In genomic region chr14:100629098-100629497, GRCh38 we compare ENCODE assay signal across 25 cellular contexts. TPM values are rescaled to one million over a fixed set of nuclear protein-coding genes. Genes with fewer than 3 reads are reported as not detected.
DNase-seq lines count a peak whose midpoint lies in the region; ATAC-seq and TF ChIP-seq lines count a peak whose summit lies in the region.
"Had no signal": no experiment of that assay in that cellular context is flagged by ENCODE, and none has a peak within 500 bp of the region (broad histone marks: within the 10 kb centered on the region; RNA-seq: fewer than 3 reads in every experiment).

No MANE protein-coding gene starts in this region.

- no peaks in the 10 kb centered on the region for H3K23me2 ChIP-seq in H9 (ENCODE audit: insufficient read length, low read depth, low read length, poor library complexity, severe bottlenecking)

- H3K4ac ChIP-seq in H9 (ENCODE audit: low read depth, low read length): no peak overlapping the region

- intact Hi-C loops in Right ventricle myocardium superior (cut with DNase I): no loop called here
- intact Hi-C loops in Right ventricle myocardium inferior (cut with DNase I): no loop called here

- H3K9me3 ChIP-seq in neural progenitor cell (ENCODE audit: low read depth): no peaks in the 10 kb centered on the region
- no peaks in the 10 kb centered on the region for H3K9me3 ChIP-seq in H9 (ENCODE audit: control insufficient read depth, low read depth, low read length)
- H3K9me3 ChIP-seq: SK-N-SH had no signal

- H3F3A ChIP-seq in neural progenitor cell (ENCODE audit: low read depth): no peaks in the 10 kb centered on the region

- no peak overlapping the region for H2BK12ac ChIP-seq in H9 (ENCODE audit: insufficient read length, low read depth, low read length)

- H3K36me3 ChIP-seq in neural progenitor cell: no peaks in the 10 kb centered on the region

- H3K79me1 ChIP-seq in H9 (ENCODE audit: insufficient read depth, low read depth, low read length, poor library complexity, severe bottlenecking): no peaks in the 10 kb centered on the region

- no peak overlapping the region for H3K18ac ChIP-seq in H9 (ENCODE audit: insufficient read length, low read depth, low read length)

- H3K23ac ChIP-seq in H9 (ENCODE audit: insufficient read length, low read depth, low read length): no peak overlapping the region

- H4K8ac ChIP-seq in H9 (replicated peaks; ENCODE audit: insufficient read length, low read depth, low read length): no peak overlapping the region

- no peak overlapping the region for H2BK15ac ChIP-seq in H9 (ENCODE audit: low read depth, low read length)

- H3K27me3 Mint-ChIP-seq in neural progenitor cell (ENCODE audit: insufficient read depth, low read depth): peaks cover 6% of the 10 kb centered on the region
- H3K27me3 Mint-ChIP-seq in activated naive CD8-positive, alpha-beta T cell treated with anti-CD3 and anti-CD28 coated beads, Interleukin-2, amount 50 U/mL, for 24 hours: no peaks in the 10 kb centered on the region
- H3K27me3 Mint-ChIP-seq in H9 (ENCODE audit: low read depth): peaks cover 35% of the 10 kb centered on the region

- no peak overlapping the region for H3K27ac ChIP-seq in neural progenitor cell
- no peak overlapping the region for H3K27ac ChIP-seq in H9 (ENCODE audit: insufficient read length, low read depth, low read length)

- H3K56ac ChIP-seq in H9 (ENCODE audit: insufficient read length, low read depth, low read length): no peak overlapping the region

- H3K79me2 ChIP-seq in neural progenitor cell (ENCODE audit: low read depth) (no peaks in the 10 kb centered on the region), H9 (ENCODE audit: insufficient read depth, low read length) (no peaks in the 10 kb centered on the region)

- H2AK5ac ChIP-seq in H9 (ENCODE audit: insufficient read length, low read length): no peak overlapping the region

- ATAC-seq in Right ventricle myocardium superior (ENCODE audit: poor library complexity): no peak
- no peak for ATAC-seq in Right ventricle myocardium inferior
- ATAC-seq in activated naive CD8-positive, alpha-beta T cell treated with anti-CD3 and anti-CD28 coated beads, Interleukin-2, amount 50 U/mL, for 24 hours: no peak
- ATAC-seq: CD8-positive, alpha-beta T cell had no signal

- no peak overlapping the region; the same call in 1 of the 2 replicates for H3K14ac ChIP-seq in H9 (ENCODE audit: insufficient read depth, low read length)

- no peak overlapping the region for H2BK120ac ChIP-seq in H9 (ENCODE audit: low read depth, low read length, poor library complexity, severe bottlenecking)

- H3K4me1 Mint-ChIP-seq in neural progenitor cell (peaks cover 3% of the 10 kb centered on the region), H9 (no peaks in the 10 kb centered on the region)
- no peaks in the 10 kb centered on the region for H3K4me1 Mint-ChIP-seq in activated naive CD8-positive, alpha-beta T cell treated with anti-CD3 and anti-CD28 coated beads, Interleukin-2, amount 50 U/mL, for 24 hours
- H3K4me1 Mint-ChIP-seq: IgD-negative memory B cell had no signal

- no peak overlapping the region for H3T11ph ChIP-seq in H9 (ENCODE audit: low read length)

- H3K36me3 Mint-ChIP-seq in neural progenitor cell (no peaks in the 10 kb centered on the region), H9 (ENCODE audit: insufficient read depth in 1 of 3, low read depth in 3 of 3) (no peaks in the 10 kb centered on the region)
- no peaks in the 10 kb centered on the region for H3K36me3 Mint-ChIP-seq in activated naive CD8-positive, alpha-beta T cell treated with anti-CD3 and anti-CD28 coated beads, Interleukin-2, amount 50 U/mL, for 24 hours (ENCODE audit: low read depth)
- H3K36me3 Mint-ChIP-seq: CD8-positive, alpha-beta T cell; IgD-negative memory B cell had no signal

- H3K9me3 Mint-ChIP-seq in neural progenitor cell: peaks cover 4% of the 10 kb centered on the region
- peaks cover 5% of the 10 kb centered on the region for H3K9me3 Mint-ChIP-seq in activated naive CD8-positive, alpha-beta T cell treated with anti-CD3 and anti-CD28 coated beads, Interleukin-2, amount 50 U/mL, for 24 hours
- no peaks in the 10 kb centered on the region; a peak in 1 of 5 replicates for H3K9me3 Mint-ChIP-seq in H9
- H3K9me3 Mint-ChIP-seq: CD8-positive, alpha-beta T cell had no signal

- TF ChIP-seq CTCF in neural progenitor cell (IDR thresholded peaks at IDR 0.05): no peak
- no peak for TF ChIP-seq CTCF in H9 (conservative IDR thresholded peaks at IDR 0.05)

- H2BK5ac ChIP-seq in H9 (ENCODE audit: insufficient read length, low read length): no peak overlapping the region

- H2AFZ ChIP-seq in neural progenitor cell (replicated peaks): no peak overlapping the region
- H2AFZ ChIP-seq in H9 (ENCODE audit: low read length): no peak overlapping the region

- WGBS in H9 (ENCODE audit: extremely low coverage, insufficient read length, low lambda C conversion rate): no CpG with 5 or more reads among the region's 13 CpGs

- no peak overlapping the region for H4K91ac ChIP-seq in H9 (ENCODE audit: insufficient read length, low read depth, low read length)

- H3K27ac Mint-ChIP-seq in neural progenitor cell (peak overlapping the region; percentile 83), H9 (peak overlapping the region in 1 of 3 experiments; percentile 79; a peak in 1 of 7 replicates)
- no peak overlapping the region for H3K27ac Mint-ChIP-seq in activated naive CD8-positive, alpha-beta T cell treated with anti-CD3 and anti-CD28 coated beads, Interleukin-2, amount 50 U/mL, for 24 hours
- H3K27ac Mint-ChIP-seq: CD8-positive, alpha-beta T cell; IgD-negative memory B cell had no signal

- H3K4me1 ChIP-seq in neural progenitor cell (no peaks in the 10 kb centered on the region), H9 (ENCODE audit: insufficient read depth, low read length) (no peaks in the 10 kb centered on the region)

- H4K20me1 ChIP-seq in neural progenitor cell (ENCODE audit: low read depth) (no peaks in the 10 kb centered on the region), H9 (ENCODE audit: control insufficient read depth, insufficient read depth, insufficient read length) (no peaks in the 10 kb centered on the region)

- peak; percentile 9 for DNase-seq in Right ventricle myocardium superior
- DNase-seq in Right ventricle myocardium inferior (ENCODE audit: missing footprints): no peak
- peak; percentile 73 for DNase-seq in NCI-H69 (lab: John Stamatoyannopoulos, UW)
- DNase-seq in neural progenitor cell (ENCODE audit: low spot score): no peak
- no peak for DNase-seq in midbrain (lab: John Stamatoyannopoulos, UW)
- DNase-seq in activated naive CD8-positive, alpha-beta T cell treated with anti-CD3 and anti-CD28 coated beads, Interleukin-2, amount 50 U/mL, for 24 hours: no peak
- no peak for DNase-seq in NCI-H2196 (lab: John Stamatoyannopoulos, UW; ENCODE audit: unreplicated experiment)
- DNase-seq in H9: no peak
- DNase-seq: 8988T; Calu3; CD8-positive, alpha-beta T cell; DMS53; EL; HCEC 1CT; Karpas-422; MM.1S; NCI-H1048; NCI-H1436 treated with DMSO at 0.1 percent for 48 hours; NCI-H2029; NCI-H345; SIG-M5; SK-N-SH; T-helper 2 cell had no signal

- H3K4me2 ChIP-seq in neural progenitor cell (no peak overlapping the region), H9 (ENCODE audit: insufficient read depth, insufficient read length, low read length) (no peak overlapping the region)
- H3K4me2 ChIP-seq: SK-N-SH had no signal

- no peak overlapping the region for H4K5ac ChIP-seq in H9 (ENCODE audit: insufficient read length, low read depth, low read length)

- no peak overlapping the region for H3K4me3 Mint-ChIP-seq in neural progenitor cell
- H3K4me3 Mint-ChIP-seq in activated naive CD8-positive, alpha-beta T cell treated with anti-CD3 and anti-CD28 coated beads, Interleukin-2, amount 50 U/mL, for 24 hours: no peak overlapping the region
- no peak overlapping the region for H3K4me3 Mint-ChIP-seq in H9
- H3K4me3 Mint-ChIP-seq: CD8-positive, alpha-beta T cell; IgD-negative memory B cell had no signal

- H2BK20ac ChIP-seq in H9 (ENCODE audit: low read depth, low read length, poor library complexity, severe bottlenecking): no peak overlapping the region

- H3K27me3 ChIP-seq in neural progenitor cell: no peaks in the 10 kb centered on the region
- H3K27me3 ChIP-seq in H9 (ENCODE audit: insufficient read depth, low read length): no peaks in the 10 kb centered on the region; the same call in 1 of the 2 replicates

- H3K9ac ChIP-seq in neural progenitor cell (no peak overlapping the region), H9 (ENCODE audit: extremely low read depth, insufficient read length, low read length) (no peak overlapping the region)
- H3K9ac ChIP-seq: SK-N-SH had no signal

- H3K4me3 ChIP-seq in neural progenitor cell: no peak overlapping the region

RNA-seq across cellular contexts. Expression of gene BEGAIN, which starts 41.9 kb away (rescaled TPM):
- 0.46 TPM for total RNA-seq in Right ventricle myocardium superior
- 0.68 TPM for total RNA-seq in Right ventricle myocardium inferior
- total RNA-seq in neural progenitor cell (ENCODE audit: low replicate concordance): 4.0 and 13.4 TPM in 2 replicates
- 2.6 and 2.7 TPM in 2 replicates for total RNA-seq in H9 (2021)
- total RNA-seq: RPMI7951 had no signal

Comparison
In these comparisons a context has a peak if more than half of its experiments do, and no peak if none do; other contexts are left out.
1. DNase-seq: peak in Right ventricle myocardium superior (single experiment) and NCI-H69 (single experiment); none in Right ventricle myocardium inferior (single experiment), neural progenitor cell (single experiment), midbrain (single experiment), activated naive CD8-positive, alpha-beta T cell treated with anti-CD3 and anti-CD28 coated beads, Interleukin-2, amount 50 U/mL, for 24 hours (single experiment), NCI-H2196 (single experiment) and H9 (single experiment).